Comparison of ENCODE assay signal across 18 cellular contexts in genomic region chr21:44971672-44971995, GRCh38.
"Had no signal": no experiment of that assay in that cellular context is flagged by ENCODE, and none has a peak within 500 bp of the region (broad histone marks: within the 10 kb centered on the region; RNA-seq: fewer than 3 reads in every experiment).

No MANE protein-coding gene starts in this region.

- H3K27ac Mint-ChIP-seq: activated B cell treated with CpG ODN at 0.5 μM for 24 hours; activated naive CD4-positive, alpha-beta T cell treated with anti-CD3 and anti-CD28 coated beads for 36 hours; naive B cell; T-helper 2 cell treated with Interferon-gamma antibody and Interleukin-4, amounts not matched to agents 5 μg/mL and 100 μg/mL, for 36 hours; type B pancreatic cell had no signal

- H3K27me3 Mint-ChIP-seq: activated B cell treated with CpG ODN at 0.5 μM for 24 hours, naive B cell, type B pancreatic cell had no signal

- DNase-seq: activated B cell treated with CpG ODN at 0.5 μM for 24 hours; activated CD4-positive, alpha-beta T cell treated with anti-CD3 and anti-CD28 coated beads for 4 hours; activated CD8-positive, alpha-beta memory T cell treated with anti-CD3 and anti-CD28 coated beads, Interleukin-2, amount 50 U/mL, for 4 hours; activated naive CD4-positive, alpha-beta T cell treated with anti-CD3 and anti-CD28 coated beads for 36 hours; activated T-cell treated with anti-CD3 and anti-CD28 coated beads, Interleukin-2, amount 50 U/mL, for 4 hours; effector CD4-positive, alpha-beta T cell; immature natural killer cell; left ventricle myocardium superior; naive B cell; SK-N-SH; stimulated activated CD8-positive, alpha-beta memory T cell treated with anti-CD3 and anti-CD28 coated beads, Interleukin-4, amount 100 ng/mL, for 48 hours; stimulated activated naive CD4-positive, alpha-beta T cell treated with Interleukin-2 at 50 U/mL for 16 hours had no signal

- H3K27ac ChIP-seq: breast epithelium, parathyroid adenoma had no signal

- H3K9me3 Mint-ChIP-seq: activated B cell treated with CpG ODN at 0.5 μM for 24 hours; activated naive CD4-positive, alpha-beta T cell treated with anti-CD3 and anti-CD28 coated beads for 36 hours; activated T-cell treated with anti-CD3 and anti-CD28 coated beads, Interleukin-2, amount 50 U/mL, for 4 hours; immature natural killer cell; naive B cell; T-helper 2 cell treated with Interferon-gamma antibody and Interleukin-4, amounts not matched to agents 5 μg/mL and 100 μg/mL, for 36 hours; type B pancreatic cell had no signal

- ATAC-seq: activated T-cell treated with anti-CD3 and anti-CD28 coated beads, Interleukin-2, amount 50 U/mL, for 4 hours; esophagus mucosa; left ventricle myocardium superior; sciatic nerve had no signal

- H3K4me3 Mint-ChIP-seq: activated B cell treated with CpG ODN at 0.5 μM for 24 hours; activated naive CD4-positive, alpha-beta T cell treated with anti-CD3 and anti-CD28 coated beads for 36 hours; activated T-cell treated with anti-CD3 and anti-CD28 coated beads, Interleukin-2, amount 50 U/mL, for 4 hours; naive B cell; T-helper 2 cell treated with Interferon-gamma antibody and Interleukin-4, amounts not matched to agents 5 μg/mL and 100 μg/mL, for 36 hours; type B pancreatic cell had no signal
